30 cellular contexts compared by ENCODE assay signal in the genomic region with DNA sequence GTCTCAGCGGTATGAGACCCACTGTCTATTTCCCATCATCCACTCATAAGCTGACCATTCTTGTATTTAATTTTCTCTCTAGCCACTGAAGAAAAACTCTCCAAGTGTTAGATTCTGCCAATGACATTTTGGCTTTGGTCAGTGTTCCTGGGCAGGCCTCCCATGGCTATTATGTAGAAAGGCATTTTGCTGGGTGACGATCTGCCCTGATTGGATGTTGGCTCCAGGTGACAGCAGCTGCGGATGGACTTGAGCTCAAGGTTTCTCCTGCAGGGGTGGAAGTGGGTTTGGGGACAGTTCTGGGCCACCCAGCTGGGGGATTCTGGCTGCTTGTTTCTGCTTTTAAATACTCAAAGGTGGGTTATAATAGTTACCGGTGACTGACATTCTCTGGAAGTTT. TPM values are rescaled to one million over a fixed set of nuclear protein-coding genes. Genes with fewer than 3 reads are reported as not detected.
"Had no signal": no experiment of that assay in that cellular context is flagged by ENCODE, and none has a peak within 500 bp of the region (broad histone marks: within the 10 kb centered on the region; RNA-seq: fewer than 3 reads in every experiment).

No MANE protein-coding gene starts in this region.

- DNase-seq: activated CD4-positive, alpha-beta memory T cell treated with anti-CD3 and anti-CD28 coated beads, Interleukin-2, amount 10 ng/mL, durations not matched to agents 7 days and 5 days; activated CD4-positive, alpha-beta T cell treated with anti-CD3 and anti-CD28 coated beads for 1 hour; activated CD4-positive, alpha-beta T cell treated with anti-CD3 and anti-CD28 coated beads for 48 hours; activated CD4-positive, CD25-positive, alpha-beta regulatory T cell; activated gamma-delta T cell; activated naive CD4-positive, alpha-beta T cell treated with Interleukin-2 at 50 U/mL for 16 hours; activated naive CD8-positive, alpha-beta T cell treated with anti-CD3 and anti-CD28 coated beads, Interleukin-2, amount 10 ng/mL, durations not matched to agents 7 days and 5 days; activated T-cell treated with anti-CD3 and anti-CD28 coated beads, Interleukin-2, amount 50 U/mL, for 24 hours; Kasumi-1; KBM-7; MG63; NCI-H1048; NCI-H1436 treated with DMSO at 0.1 percent for 48 hours; NCI-H1694 treated with DMSO at 0.1 percent for 48 hours; NCI-H2029; NCI-H345; NCI-H524 treated with DMSO at 0.1 percent for 48 hours; PC-3; RPMI8226; SW 1271; T-helper 1 cell; T-helper 2 cell; T-helper 9 cell; WERI-Rb-1 had no signal

- ATAC-seq: PC-3 had no signal

RNA-seq across cellular contexts. Expression of a gene that starts 34.4 kb away (rescaled TPM):
- total RNA-seq: activated CD8-positive, alpha-beta memory T cell treated with anti-CD3 and anti-CD28 coated beads for 36 hours; activated T-helper 2 cell treated with anti-CD3 and anti-CD28 coated beads, Interferon-gamma antibody, Interleukin-2, Interleukin-4, amounts not matched to agents 10 μg/mL and 5 μg/mL and 100 μg/mL, durations not matched to agents 14 hours and 24 hours and 36 hours; ascending aorta; cardiac muscle cell; NCI-H460; PC-3; Peyer's patch had no signal
